In the genomic region with DNA sequence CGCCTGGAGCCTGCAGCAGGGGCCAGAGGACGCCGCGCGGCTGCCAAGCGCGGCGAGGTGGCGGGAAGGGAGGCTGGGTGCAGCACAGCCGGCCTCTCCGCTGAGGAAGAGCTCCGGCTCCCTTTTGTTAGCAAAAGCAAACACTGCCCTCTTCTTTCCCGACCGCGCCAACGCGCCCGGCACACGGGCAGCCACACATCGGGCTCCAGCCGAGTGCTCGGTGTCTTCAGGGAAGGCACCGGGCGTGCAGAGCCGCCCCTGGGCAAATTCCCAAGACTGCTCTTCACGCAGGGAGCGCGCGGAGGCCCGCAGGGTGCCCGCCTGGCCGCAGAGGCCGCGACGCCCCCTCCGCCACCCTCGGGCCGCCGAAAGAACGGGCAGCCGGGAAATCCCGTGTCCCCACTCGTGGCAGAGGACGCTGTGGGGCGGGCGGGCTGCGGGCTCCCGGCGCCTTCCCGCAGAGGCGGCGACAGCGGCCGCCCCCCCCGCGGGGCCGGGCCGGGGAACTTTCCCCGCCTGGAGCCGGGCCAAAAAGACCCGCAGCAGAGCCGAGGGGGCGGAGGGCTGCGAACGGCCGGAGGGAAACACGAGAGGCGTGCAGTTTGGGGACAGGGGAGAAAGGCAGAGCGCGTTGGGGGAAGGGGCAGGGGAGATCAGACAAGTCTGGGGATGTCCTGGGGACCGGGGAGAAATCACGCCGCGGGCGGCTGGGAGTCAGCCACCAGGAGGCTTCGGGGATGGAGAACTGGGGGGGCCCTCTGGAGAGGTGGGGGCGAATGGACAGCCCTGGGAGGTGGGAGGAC, we compare ENCODE assay signal across 1 cellular context.
TF ChIP-seq lines count a peak whose summit lies in the region.

No MANE protein-coding gene starts in this region.

TF ChIP-seq in HEK293, 187 proteins besides CTCF, POLR2A, EP300 and RAD21 (continued from another document and continues in another):
- TF ChIP-seq, protein P1, sequence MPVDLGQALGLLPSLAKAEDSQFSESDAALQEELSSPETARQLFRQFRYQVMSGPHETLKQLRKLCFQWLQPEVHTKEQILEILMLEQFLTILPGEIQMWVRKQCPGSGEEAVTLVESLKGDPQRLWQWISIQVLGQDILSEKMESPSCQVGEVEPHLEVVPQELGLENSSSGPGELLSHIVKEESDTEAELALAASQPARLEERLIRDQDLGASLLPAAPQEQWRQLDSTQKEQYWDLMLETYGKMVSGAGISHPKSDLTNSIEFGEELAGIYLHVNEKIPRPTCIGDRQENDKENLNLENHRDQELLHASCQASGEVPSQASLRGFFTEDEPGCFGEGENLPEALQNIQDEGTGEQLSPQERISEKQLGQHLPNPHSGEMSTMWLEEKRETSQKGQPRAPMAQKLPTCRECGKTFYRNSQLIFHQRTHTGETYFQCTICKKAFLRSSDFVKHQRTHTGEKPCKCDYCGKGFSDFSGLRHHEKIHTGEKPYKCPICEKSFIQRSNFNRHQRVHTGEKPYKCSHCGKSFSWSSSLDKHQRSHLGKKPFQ (tag by site-specific recombination; IDR thresholded peaks at IDR 0.05), result no peak
- TF ChIP-seq ZNF792 (tag by site-specific recombination; IDR thresholded peaks at IDR 0.05), result no peak
- TF ChIP-seq ZNF391 (tag by site-specific recombination; IDR thresholded peaks at IDR 0.05; ENCODE audit: borderline replicate concordance, low read depth), result no peak
- no peak for TF ChIP-seq ZNF747 (tag by site-specific recombination; IDR thresholded peaks at IDR 0.05)
- no peak for TF ChIP-seq ZNF433 (tag by site-specific recombination; IDR thresholded peaks at IDR 0.05; ENCODE audit: low read depth)
- TF ChIP-seq ZXDB (tag by site-specific recombination; IDR thresholded peaks at IDR 0.05), result peak; percentile 19; the same call in 1 of the 2 replicates
- no peak for TF ChIP-seq ZNF416 (tag by site-specific recombination; IDR thresholded peaks at IDR 0.05)
- no peak for TF ChIP-seq ZNF24 (tag by site-specific recombination; IDR thresholded peaks at IDR 0.05)
- no peak for TF ChIP-seq ZNF768 (tag by site-specific recombination; IDR thresholded peaks at IDR 0.05)
- TF ChIP-seq, protein P2, sequence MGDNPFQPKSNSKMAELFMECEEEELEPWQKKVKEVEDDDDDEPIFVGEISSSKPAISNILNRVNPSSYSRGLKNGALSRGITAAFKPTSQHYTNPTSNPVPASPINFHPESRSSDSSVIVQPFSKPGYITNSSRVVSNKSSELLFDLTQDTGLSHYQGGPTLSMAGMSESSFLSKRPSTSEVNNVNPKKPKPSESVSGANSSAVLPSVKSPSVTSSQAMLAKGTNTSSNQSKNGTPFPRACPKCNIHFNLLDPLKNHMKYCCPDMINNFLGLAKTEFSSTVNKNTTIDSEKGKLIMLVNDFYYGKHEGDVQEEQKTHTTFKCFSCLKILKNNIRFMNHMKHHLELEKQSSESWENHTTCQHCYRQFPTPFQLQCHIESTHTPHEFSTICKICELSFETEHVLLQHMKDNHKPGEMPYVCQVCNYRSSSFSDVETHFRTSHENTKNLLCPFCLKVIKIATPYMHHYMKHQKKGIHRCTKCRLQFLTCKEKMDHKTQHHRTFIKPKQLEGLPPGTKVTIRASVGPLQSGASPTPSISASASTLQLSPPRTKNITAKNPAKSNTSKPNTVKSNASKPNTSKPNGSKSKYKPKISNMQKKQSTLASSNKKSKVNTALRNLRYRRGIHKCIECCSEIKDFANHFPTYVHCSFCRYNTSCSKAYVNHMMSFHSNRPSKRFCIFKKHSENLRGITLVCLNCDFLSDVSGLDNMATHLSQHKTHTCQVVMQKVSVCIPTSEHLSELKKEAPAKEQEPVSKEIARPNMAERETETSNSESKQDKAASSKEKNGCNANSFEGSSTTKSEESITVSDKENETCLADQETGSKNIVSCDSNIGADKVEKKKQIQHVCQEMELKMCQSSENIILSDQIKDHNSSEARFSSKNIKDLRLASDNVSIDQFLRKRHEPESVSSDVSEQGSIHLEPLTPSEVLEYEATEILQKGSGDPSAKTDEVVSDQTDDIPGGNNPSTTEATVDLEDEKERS (tag by site-specific recombination; IDR thresholded peaks at IDR 0.05), result no peak
- no peak for TF ChIP-seq ZNF837 (tag by site-specific recombination; IDR thresholded peaks at IDR 0.05)
- TF ChIP-seq, protein P3, sequence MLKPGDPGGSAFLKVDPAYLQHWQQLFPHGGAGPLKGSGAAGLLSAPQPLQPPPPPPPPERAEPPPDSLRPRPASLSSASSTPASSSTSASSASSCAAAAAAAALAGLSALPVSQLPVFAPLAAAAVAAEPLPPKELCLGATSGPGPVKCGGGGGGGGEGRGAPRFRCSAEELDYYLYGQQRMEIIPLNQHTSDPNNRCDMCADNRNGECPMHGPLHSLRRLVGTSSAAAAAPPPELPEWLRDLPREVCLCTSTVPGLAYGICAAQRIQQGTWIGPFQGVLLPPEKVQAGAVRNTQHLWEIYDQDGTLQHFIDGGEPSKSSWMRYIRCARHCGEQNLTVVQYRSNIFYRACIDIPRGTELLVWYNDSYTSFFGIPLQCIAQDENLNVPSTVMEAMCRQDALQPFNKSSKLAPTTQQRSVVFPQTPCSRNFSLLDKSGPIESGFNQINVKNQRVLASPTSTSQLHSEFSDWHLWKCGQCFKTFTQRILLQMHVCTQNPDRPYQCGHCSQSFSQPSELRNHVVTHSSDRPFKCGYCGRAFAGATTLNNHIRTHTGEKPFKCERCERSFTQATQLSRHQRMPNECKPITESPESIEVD (tag by site-specific recombination; IDR thresholded peaks at IDR 0.05), result no peak
- no peak for TF ChIP-seq ZNF501 (tag by site-specific recombination; IDR thresholded peaks at IDR 0.05)
- no peak for TF ChIP-seq ZNF2 (tag by site-specific recombination; IDR thresholded peaks at IDR 0.05)
- TF ChIP-seq, protein P4, sequence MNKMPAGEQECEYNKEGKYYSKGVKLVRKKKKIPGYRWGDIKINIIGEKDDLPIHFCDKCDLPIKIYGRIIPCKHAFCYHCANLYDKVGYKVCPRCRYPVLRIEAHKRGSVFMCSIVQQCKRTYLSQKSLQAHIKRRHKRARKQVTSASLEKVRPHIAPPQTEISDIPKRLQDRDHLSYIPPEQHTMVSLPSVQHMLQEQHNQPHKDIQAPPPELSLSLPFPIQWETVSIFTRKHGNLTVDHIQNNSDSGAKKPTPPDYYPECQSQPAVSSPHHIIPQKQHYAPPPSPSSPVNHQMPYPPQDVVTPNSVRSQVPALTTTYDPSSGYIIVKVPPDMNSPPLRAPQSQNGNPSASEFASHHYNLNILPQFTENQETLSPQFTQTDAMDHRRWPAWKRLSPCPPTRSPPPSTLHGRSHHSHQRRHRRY (tag by site-specific recombination; IDR thresholded peaks at IDR 0.05), result no peak
- TF ChIP-seq, protein P5, sequence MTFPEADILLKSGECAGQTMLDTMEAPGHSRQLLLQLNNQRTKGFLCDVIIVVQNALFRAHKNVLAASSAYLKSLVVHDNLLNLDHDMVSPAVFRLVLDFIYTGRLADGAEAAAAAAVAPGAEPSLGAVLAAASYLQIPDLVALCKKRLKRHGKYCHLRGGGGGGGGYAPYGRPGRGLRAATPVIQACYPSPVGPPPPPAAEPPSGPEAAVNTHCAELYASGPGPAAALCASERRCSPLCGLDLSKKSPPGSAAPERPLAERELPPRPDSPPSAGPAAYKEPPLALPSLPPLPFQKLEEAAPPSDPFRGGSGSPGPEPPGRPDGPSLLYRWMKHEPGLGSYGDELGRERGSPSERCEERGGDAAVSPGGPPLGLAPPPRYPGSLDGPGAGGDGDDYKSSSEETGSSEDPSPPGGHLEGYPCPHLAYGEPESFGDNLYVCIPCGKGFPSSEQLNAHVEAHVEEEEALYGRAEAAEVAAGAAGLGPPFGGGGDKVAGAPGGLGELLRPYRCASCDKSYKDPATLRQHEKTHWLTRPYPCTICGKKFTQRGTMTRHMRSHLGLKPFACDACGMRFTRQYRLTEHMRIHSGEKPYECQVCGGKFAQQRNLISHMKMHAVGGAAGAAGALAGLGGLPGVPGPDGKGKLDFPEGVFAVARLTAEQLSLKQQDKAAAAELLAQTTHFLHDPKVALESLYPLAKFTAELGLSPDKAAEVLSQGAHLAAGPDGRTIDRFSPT (tag by site-specific recombination; IDR thresholded peaks at IDR 0.05), result peak; percentile 51; the same call in 1 of the 2 replicates
- TF ChIP-seq, protein P6, sequence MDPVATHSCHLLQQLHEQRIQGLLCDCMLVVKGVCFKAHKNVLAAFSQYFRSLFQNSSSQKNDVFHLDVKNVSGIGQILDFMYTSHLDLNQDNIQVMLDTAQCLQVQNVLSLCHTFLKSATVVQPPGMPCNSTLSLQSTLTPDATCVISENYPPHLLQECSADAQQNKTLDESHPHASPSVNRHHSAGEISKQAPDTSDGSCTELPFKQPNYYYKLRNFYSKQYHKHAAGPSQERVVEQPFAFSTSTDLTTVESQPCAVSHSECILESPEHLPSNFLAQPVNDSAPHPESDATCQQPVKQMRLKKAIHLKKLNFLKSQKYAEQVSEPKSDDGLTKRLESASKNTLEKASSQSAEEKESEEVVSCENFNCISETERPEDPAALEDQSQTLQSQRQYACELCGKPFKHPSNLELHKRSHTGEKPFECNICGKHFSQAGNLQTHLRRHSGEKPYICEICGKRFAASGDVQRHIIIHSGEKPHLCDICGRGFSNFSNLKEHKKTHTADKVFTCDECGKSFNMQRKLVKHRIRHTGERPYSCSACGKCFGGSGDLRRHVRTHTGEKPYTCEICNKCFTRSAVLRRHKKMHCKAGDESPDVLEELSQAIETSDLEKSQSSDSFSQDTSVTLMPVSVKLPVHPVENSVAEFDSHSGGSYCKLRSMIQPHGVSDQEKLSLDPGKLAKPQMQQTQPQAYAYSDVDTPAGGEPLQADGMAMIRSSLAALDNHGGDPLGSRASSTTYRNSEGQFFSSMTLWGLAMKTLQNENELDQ (tag by site-specific recombination; IDR thresholded peaks at IDR 0.05; ENCODE audit: low read depth), result no peak
- TF ChIP-seq ZNF571 (tag by site-specific recombination; IDR thresholded peaks at IDR 0.05), result no peak
- TF ChIP-seq, protein P7, sequence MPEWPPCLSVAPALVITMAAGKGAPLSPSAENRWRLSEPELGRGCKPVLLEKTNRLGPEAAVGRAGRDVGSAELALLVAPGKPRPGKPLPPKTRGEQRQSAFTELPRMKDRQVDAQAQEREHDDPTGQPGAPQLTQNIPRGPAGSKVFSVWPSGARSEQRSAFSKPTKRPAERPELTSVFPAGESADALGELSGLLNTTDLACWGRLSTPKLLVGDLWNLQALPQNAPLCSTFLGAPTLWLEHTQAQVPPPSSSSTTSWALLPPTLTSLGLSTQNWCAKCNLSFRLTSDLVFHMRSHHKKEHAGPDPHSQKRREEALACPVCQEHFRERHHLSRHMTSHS (tag by site-specific recombination; IDR thresholded peaks at IDR 0.05), result no peak
- no peak for TF ChIP-seq ZNF629 (tag by site-specific recombination; IDR thresholded peaks at IDR 0.05)
- TF ChIP-seq ZBTB20 (tag by site-specific recombination; IDR thresholded peaks at IDR 0.05), result 0 out of 2 replicates have a peak, but pooled peaks have one; percentile 41
- TF ChIP-seq ZNF274 (IDR thresholded peaks at IDR 0.05; ENCODE audit: low read length), result no peak
- TF ChIP-seq ZNF274 (tag by site-specific recombination; IDR thresholded peaks at IDR 0.05; ENCODE audit: borderline replicate concordance), result no peak
- peak; percentile 37; the same call in 1 of the 2 replicates for TF ChIP-seq ZIC2 (tag by site-specific recombination; IDR thresholded peaks at IDR 0.05)
- TF ChIP-seq HOXA7 (CRISPR knock-in tag; IDR thresholded peaks at IDR 0.05; ENCODE audit: borderline replicate concordance), result no peak
- TF ChIP-seq ZNF670 (tag by site-specific recombination; IDR thresholded peaks at IDR 0.05; ENCODE audit: low read depth), result no peak
- no peak for TF ChIP-seq ZNF510 (tag by site-specific recombination; IDR thresholded peaks at IDR 0.05; ENCODE audit: insufficient replicate concordance)
- TF ChIP-seq, protein P8, sequence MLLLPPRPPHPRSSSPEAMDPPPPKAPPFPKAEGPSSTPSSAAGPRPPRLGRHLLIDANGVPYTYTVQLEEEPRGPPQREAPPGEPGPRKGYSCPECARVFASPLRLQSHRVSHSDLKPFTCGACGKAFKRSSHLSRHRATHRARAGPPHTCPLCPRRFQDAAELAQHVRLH (tag by site-specific recombination; IDR thresholded peaks at IDR 0.05), result no peak
- TF ChIP-seq ZNF677 (tag by site-specific recombination; IDR thresholded peaks at IDR 0.05), result no peak
- TF ChIP-seq ZNF621 (tag by site-specific recombination; IDR thresholded peaks at IDR 0.05), result no peak
- TF ChIP-seq ZFP41 (tag by site-specific recombination; IDR thresholded peaks at IDR 0.05; ENCODE audit: borderline replicate concordance), result no peak
- no peak for TF ChIP-seq ZNF146 (tag by site-specific recombination; IDR thresholded peaks at IDR 0.05)
- TF ChIP-seq, protein P9, sequence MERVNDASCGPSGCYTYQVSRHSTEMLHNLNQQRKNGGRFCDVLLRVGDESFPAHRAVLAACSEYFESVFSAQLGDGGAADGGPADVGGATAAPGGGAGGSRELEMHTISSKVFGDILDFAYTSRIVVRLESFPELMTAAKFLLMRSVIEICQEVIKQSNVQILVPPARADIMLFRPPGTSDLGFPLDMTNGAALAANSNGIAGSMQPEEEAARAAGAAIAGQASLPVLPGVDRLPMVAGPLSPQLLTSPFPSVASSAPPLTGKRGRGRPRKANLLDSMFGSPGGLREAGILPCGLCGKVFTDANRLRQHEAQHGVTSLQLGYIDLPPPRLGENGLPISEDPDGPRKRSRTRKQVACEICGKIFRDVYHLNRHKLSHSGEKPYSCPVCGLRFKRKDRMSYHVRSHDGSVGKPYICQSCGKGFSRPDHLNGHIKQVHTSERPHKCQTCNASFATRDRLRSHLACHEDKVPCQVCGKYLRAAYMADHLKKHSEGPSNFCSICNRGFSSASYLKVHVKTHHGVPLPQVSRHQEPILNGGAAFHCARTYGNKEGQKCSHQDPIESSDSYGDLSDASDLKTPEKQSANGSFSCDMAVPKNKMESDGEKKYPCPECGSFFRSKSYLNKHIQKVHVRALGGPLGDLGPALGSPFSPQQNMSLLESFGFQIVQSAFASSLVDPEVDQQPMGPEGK (tag by site-specific recombination; IDR thresholded peaks at IDR 0.05), result peak; percentile 46; the same call in 1 of the 2 replicates
- no peak for TF ChIP-seq ZNF324 (tag by site-specific recombination; IDR thresholded peaks at IDR 0.05)
- TF ChIP-seq, protein P10, sequence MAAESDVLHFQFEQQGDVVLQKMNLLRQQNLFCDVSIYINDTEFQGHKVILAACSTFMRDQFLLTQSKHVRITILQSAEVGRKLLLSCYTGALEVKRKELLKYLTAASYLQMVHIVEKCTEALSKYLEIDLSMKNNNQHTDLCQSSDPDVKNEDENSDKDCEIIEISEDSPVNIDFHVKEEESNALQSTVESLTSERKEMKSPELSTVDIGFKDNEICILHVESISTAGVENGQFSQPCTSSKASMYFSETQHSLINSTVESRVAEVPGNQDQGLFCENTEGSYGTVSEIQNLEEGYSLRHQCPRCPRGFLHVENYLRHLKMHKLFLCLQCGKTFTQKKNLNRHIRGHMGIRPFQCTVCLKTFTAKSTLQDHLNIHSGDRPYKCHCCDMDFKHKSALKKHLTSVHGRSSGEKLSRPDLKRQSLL (tag by site-specific recombination; IDR thresholded peaks at IDR 0.05), result no peak
- TF ChIP-seq, protein P11, sequence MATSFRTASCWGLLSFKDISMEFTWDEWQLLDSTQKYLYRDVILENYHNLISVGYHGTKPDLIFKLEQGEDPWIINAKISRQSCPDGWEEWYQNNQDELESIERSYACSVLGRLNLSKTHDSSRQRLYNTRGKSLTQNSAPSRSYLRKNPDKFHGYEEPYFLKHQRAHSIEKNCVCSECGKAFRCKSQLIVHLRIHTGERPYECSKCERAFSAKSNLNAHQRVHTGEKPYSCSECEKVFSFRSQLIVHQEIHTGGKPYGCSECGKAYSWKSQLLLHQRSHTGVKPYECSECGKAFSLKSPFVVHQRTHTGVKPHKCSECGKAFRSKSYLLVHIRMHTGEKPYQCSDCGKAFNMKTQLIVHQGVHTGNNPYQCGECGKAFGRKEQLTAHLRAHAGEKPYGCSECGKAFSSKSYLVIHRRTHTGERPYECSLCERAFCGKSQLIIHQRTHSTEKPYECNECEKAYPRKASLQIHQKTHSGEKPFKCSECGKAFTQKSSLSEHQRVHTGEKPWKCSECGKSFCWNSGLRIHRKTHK (tag by site-specific recombination; IDR thresholded peaks at IDR 0.05), result no peak
- TF ChIP-seq ZNF843 (tag by site-specific recombination; IDR thresholded peaks at IDR 0.05), result no peak
